ENCODE assay signal across 9 cellular contexts in the genomic region with DNA sequence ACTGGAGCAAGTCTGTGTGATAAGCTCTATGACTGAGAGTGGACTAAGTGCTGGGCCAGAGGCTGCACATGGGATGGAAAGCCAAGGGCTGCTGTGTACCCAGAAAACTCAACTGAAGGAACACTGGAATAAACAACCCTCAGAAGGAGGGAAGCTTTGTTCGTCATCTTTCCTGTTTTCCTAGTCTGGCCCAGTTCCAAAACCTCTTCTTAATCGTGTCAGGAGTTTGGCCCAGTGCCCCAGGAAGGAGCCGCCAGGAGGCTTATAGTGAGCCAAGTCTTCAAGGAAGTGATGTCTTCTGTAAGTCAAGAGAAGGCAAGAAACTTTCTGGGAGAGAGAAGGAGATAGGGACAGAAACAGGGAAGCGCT. TPM values are rescaled to one million over a fixed set of nuclear protein-coding genes. Genes with fewer than 3 reads are reported as not detected.
DNase-seq lines count a peak whose midpoint lies in the region; ATAC-seq and TF ChIP-seq lines count a peak whose summit lies in the region.
"Had no signal": no experiment of that assay in that cellular context is flagged by ENCODE, and none has a peak within 500 bp of the region (broad histone marks: within the 10 kb centered on the region; RNA-seq: fewer than 3 reads in every experiment).

No MANE protein-coding gene starts in this region.

- peak overlapping the region; percentile 95 for H3K27ac Mint-ChIP-seq in osteocyte (ENCODE audit: unreplicated experiment)
- no peak overlapping the region for H3K27ac Mint-ChIP-seq in activated T-cell treated with anti-CD3 and anti-CD28 coated beads, Interleukin-2, amount 50 U/mL, for 72 hours
- H3K27ac Mint-ChIP-seq in progenitor cell of endocrine pancreas: no peak overlapping the region
- H3K27ac Mint-ChIP-seq: stimulated activated naive CD8-positive, alpha-beta T cell treated with anti-CD3 and anti-CD28 coated beads, Interleukin-15, Interleukin-2, amounts not matched to agents 100 ng/mL and 50 ng/mL, for 24 hours had no signal

- no peak overlapping the region for H3K4me3 Mint-ChIP-seq in osteocyte (ENCODE audit: unreplicated experiment)
- H3K4me3 Mint-ChIP-seq in activated T-cell treated with anti-CD3 and anti-CD28 coated beads, Interleukin-2, amount 50 U/mL, for 72 hours: no peak overlapping the region
- no peak overlapping the region for H3K4me3 Mint-ChIP-seq in progenitor cell of endocrine pancreas (ENCODE audit: low read depth)
- H3K4me3 Mint-ChIP-seq: stimulated activated naive CD8-positive, alpha-beta T cell treated with anti-CD3 and anti-CD28 coated beads, Interleukin-15, Interleukin-2, amounts not matched to agents 100 ng/mL and 50 ng/mL, for 24 hours had no signal

- peak; percentile 12 for DNase-seq in COR-L47 (lab: John Stamatoyannopoulos, UW)
- DNase-seq in NCI-H524 treated with DMSO at 0.1 percent for 48 hours (lab: John Stamatoyannopoulos, UW): peak; percentile 32
- peak; percentile 69 for DNase-seq in epidermal melanocyte (ENCODE audit: insufficient read length, low spot score)
- DNase-seq in osteocyte (ENCODE audit: extremely low spot score, unreplicated experiment): no peak
- no peak for DNase-seq in activated T-cell treated with anti-CD3 and anti-CD28 coated beads, Interleukin-2, amount 50 U/mL, for 72 hours
- no peak for DNase-seq in progenitor cell of endocrine pancreas (ENCODE audit: low spot score, unreplicated experiment)

- no peak for ATAC-seq in activated T-cell treated with anti-CD3 and anti-CD28 coated beads, Interleukin-2, amount 50 U/mL, for 72 hours (replicated peaks in 1 of 2)
- ATAC-seq in GM19455 (IDR thresholded peaks at IDR 0.05; ENCODE audit: unreplicated experiment) (no peak), HG03521 (IDR thresholded peaks at IDR 0.05; ENCODE audit: unreplicated experiment) (no peak)

- H3K27me3 Mint-ChIP-seq in osteocyte (ENCODE audit: unreplicated experiment) (no peaks in the 10 kb centered on the region), progenitor cell of endocrine pancreas (peaks cover 5% of the 10 kb centered on the region)
- no peaks in the 10 kb centered on the region for H3K27me3 Mint-ChIP-seq in activated T-cell treated with anti-CD3 and anti-CD28 coated beads, Interleukin-2, amount 50 U/mL, for 72 hours (ENCODE audit: low read depth)
- H3K27me3 Mint-ChIP-seq: stimulated activated naive CD8-positive, alpha-beta T cell treated with anti-CD3 and anti-CD28 coated beads, Interleukin-15, Interleukin-2, amounts not matched to agents 100 ng/mL and 50 ng/mL, for 24 hours had no signal

- H3K36me3 Mint-ChIP-seq in osteocyte (ENCODE audit: unreplicated experiment) (no peaks in the 10 kb centered on the region), progenitor cell of endocrine pancreas (ENCODE audit: insufficient read depth) (peaks cover 2% of the 10 kb centered on the region)
- no peaks in the 10 kb centered on the region for H3K36me3 Mint-ChIP-seq in activated T-cell treated with anti-CD3 and anti-CD28 coated beads, Interleukin-2, amount 50 U/mL, for 72 hours (ENCODE audit: insufficient read depth in 2 of 2)

- H3K9me3 Mint-ChIP-seq in osteocyte (ENCODE audit: unreplicated experiment) (no peaks in the 10 kb centered on the region), progenitor cell of endocrine pancreas (ENCODE audit: low read depth) (no peaks in the 10 kb centered on the region)
- no peaks in the 10 kb centered on the region for H3K9me3 Mint-ChIP-seq in activated T-cell treated with anti-CD3 and anti-CD28 coated beads, Interleukin-2, amount 50 U/mL, for 72 hours
- H3K9me3 Mint-ChIP-seq: stimulated activated naive CD8-positive, alpha-beta T cell treated with anti-CD3 and anti-CD28 coated beads, Interleukin-15, Interleukin-2, amounts not matched to agents 100 ng/mL and 50 ng/mL, for 24 hours had no signal

- no peak for TF ChIP-seq CTCF in osteocyte (IDR thresholded peaks at IDR 0.05)
- TF ChIP-seq CTCF in progenitor cell of endocrine pancreas (IDR thresholded peaks at IDR 0.05; ENCODE audit: unreplicated experiment): no peak

- H3K4me1 Mint-ChIP-seq in osteocyte (ENCODE audit: unreplicated experiment): peaks cover 61% of the 10 kb centered on the region
- peaks cover 56% of the 10 kb centered on the region for H3K4me1 Mint-ChIP-seq in activated T-cell treated with anti-CD3 and anti-CD28 coated beads, Interleukin-2, amount 50 U/mL, for 72 hours (ENCODE audit: low read depth)
- peaks cover 6% of the 10 kb centered on the region for H3K4me1 Mint-ChIP-seq in progenitor cell of endocrine pancreas (ENCODE audit: low read depth)

RNA-seq across cellular contexts. Expression of gene TOP1, which starts 23.3 kb away (rescaled TPM):
- total RNA-seq in osteocyte (50.2 and 51.1 TPM in 2 replicates), progenitor cell of endocrine pancreas (86.7 and 90.8 TPM in 2 replicates)
- total RNA-seq in activated T-cell treated with anti-CD3 and anti-CD28 coated beads, Interleukin-2, amount 50 U/mL, for 72 hours: 10 to 100 TPM; 78.7 to 86.1 TPM

Comparison
In these comparisons a context has a peak if more than half of its experiments do, and no peak if none do; other contexts are left out.
1. DNase-seq: peak in COR-L47 (single experiment), NCI-H524 treated with DMSO at 0.1 percent for 48 hours (single experiment) and epidermal melanocyte (single experiment); none in osteocyte (single experiment), activated T-cell treated with anti-CD3 and anti-CD28 coated beads, Interleukin-2, amount 50 U/mL, for 72 hours (0 of 2) and progenitor cell of endocrine pancreas (single experiment).